In the genomic region with DNA sequence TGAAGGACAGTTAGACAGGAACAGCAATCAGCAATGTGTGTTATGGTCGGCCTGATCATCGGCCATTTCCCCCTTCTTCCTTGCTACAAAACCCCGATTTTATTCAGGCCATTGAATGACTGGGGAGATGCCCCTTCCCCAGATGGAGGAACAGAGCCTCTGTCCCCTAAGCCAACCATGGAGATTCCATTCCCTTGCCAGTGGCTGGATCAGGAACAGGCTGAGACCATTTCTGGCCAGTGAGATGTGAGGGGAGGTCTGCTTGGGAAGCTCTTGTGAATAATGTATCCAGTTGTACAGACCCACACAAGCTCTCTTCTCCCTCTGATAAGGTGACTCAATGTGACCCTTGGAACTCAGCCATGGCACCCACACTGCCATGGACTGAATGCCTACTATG, we compare ENCODE assay signal across 15 cellular contexts. TPM values are rescaled to one million over a fixed set of nuclear protein-coding genes. Genes with fewer than 3 reads are reported as not detected.
DNase-seq lines count a peak whose midpoint lies in the region; ATAC-seq and TF ChIP-seq lines count a peak whose summit lies in the region.
"Had no signal": no experiment of that assay in that cellular context is flagged by ENCODE, and none has a peak within 500 bp of the region (broad histone marks: within the 10 kb centered on the region; RNA-seq: fewer than 3 reads in every experiment).

No MANE protein-coding gene starts in this region.

- no peak for ATAC-seq in stimulated activated naive CD8-positive, alpha-beta T cell treated with anti-CD3 and anti-CD28 coated beads, Interleukin-15, Interleukin-2, amounts not matched to agents 100 U/mL and 50 U/mL, for 24 hours

- H4K20me1 ChIP-seq in GM23248 (ENCODE audit: insufficient read depth) = no peaks in the 10 kb centered on the region

- H2BK120ac ChIP-seq in mesendoderm (ENCODE audit: low read depth, low read length) = no peak overlapping the region

- WGBS in GM23248 (ENCODE audit: low coverage in 1 of 2, low lambda C conversion rate in 2 of 2, missing lambda C conversion rate in 2 of 2), 2 experiments = 93 to 96% methylated on average over 3 of the region's 3 CpGs
- no CpG with 5 or more reads among the region's 3 CpGs for WGBS in mesendoderm (ENCODE audit: extremely low coverage, insufficient coverage, low lambda C conversion rate)

- H3K56ac ChIP-seq in mesendoderm (ENCODE audit: low read length) = peak overlapping the region; percentile 31

- H3K79me1 ChIP-seq in mesendoderm (ENCODE audit: low read length) = no peaks in the 10 kb centered on the region

- H3K4me1 ChIP-seq in GM23248 (ENCODE audit: insufficient read depth) (peaks cover 68% of the 10 kb centered on the region), breast epithelium (peaks cover 32 to 40% of the 10 kb centered on the region in 2 donors), mesendoderm (ENCODE audit: control insufficient read depth, low read depth, low read length) (peaks cover 11% of the 10 kb centered on the region)

- TF ChIP-seq CTCF in breast epithelium (IDR thresholded peaks at IDR 0.05) = no peak

- peak; percentile 19 for DNase-seq in GM23248
- no peak for DNase-seq in breast epithelium (ENCODE audit: low spot score in 2 of 2)
- no peak for DNase-seq in mesendoderm
- DNase-seq in substantia nigra (lab: John Stamatoyannopoulos, UW) = no peak
- DNase-seq in AML-193 (lab: John Stamatoyannopoulos, UW) = no peak
- DNase-seq in stimulated activated naive CD8-positive, alpha-beta T cell treated with anti-CD3 and anti-CD28 coated beads, Interleukin-15, Interleukin-2, amounts not matched to agents 100 U/mL and 50 U/mL, for 24 hours = no peak
- no peak for DNase-seq in NCI-H1930 (lab: John Stamatoyannopoulos, UW)
- DNase-seq in DMS79 treated with DMSO at 0.1 percent for 48 hours (lab: John Stamatoyannopoulos, UW) = no peak
- DNase-seq: activated CD4-positive, alpha-beta memory T cell treated with anti-CD3 and anti-CD28 coated beads for 36 hours; activated naive CD4-positive, alpha-beta T cell treated with anti-CD3 and anti-CD28 coated beads, Interleukin-2, amount 50 U/mL, for 16 hours; activated T-cell treated with anti-CD3 and anti-CD28 coated beads, Interleukin-2, amount 50 U/mL, for 1 hour; midbrain; NCI-H187 treated with DMSO at 0.1 percent for 48 hours; small intestine had no signal

- intact Hi-C loops in breast epithelium (cut with DNase I; ENCODE audit: low total_unique reads) = no loop called here

- no peak overlapping the region for H4K8ac ChIP-seq in mesendoderm (ENCODE audit: low read depth, low read length)

- H4K5ac ChIP-seq in mesendoderm (ENCODE audit: low read length) = no peak overlapping the region

- no peak for TF ChIP-seq POLR2A in breast epithelium (IDR thresholded peaks at IDR 0.05)

- no peak overlapping the region for H2BK5ac ChIP-seq in mesendoderm (ENCODE audit: low read length)

- no peak overlapping the region for H3K27ac ChIP-seq in GM23248
- peak overlapping the region; percentile 97 to 99 for H3K27ac ChIP-seq in breast epithelium
- H3K27ac ChIP-seq in mesendoderm (ENCODE audit: low read depth, low read length) = no peak overlapping the region
- peak overlapping the region; percentile 98 for H3K27ac ChIP-seq in substantia nigra (ENCODE audit: low read depth, low read length, poor library complexity, severe bottlenecking)
- H3K27ac ChIP-seq: VCaP had no signal

- H3K4me3 ChIP-seq in GM23248 = no peak overlapping the region
- peak overlapping the region in 2 of 3 donors; percentile 16 to 96 for H3K4me3 ChIP-seq in breast epithelium
- no peak overlapping the region for H3K4me3 ChIP-seq in mesendoderm (ENCODE audit: low read length)

- peaks cover 97% of the 10 kb centered on the region for H3K79me2 ChIP-seq in GM23248 (ENCODE audit: insufficient read depth)
- H3K79me2 ChIP-seq in mesendoderm (ENCODE audit: control insufficient read depth, insufficient read depth, low read length) = no peaks in the 10 kb centered on the region

- H3K4me2 ChIP-seq in GM23248 (ENCODE audit: unreplicated experiment) (no peak overlapping the region), mesendoderm (ENCODE audit: low read length) (no peak overlapping the region)

- no peaks in the 10 kb centered on the region for H3K9me2 ChIP-seq in GM23248 (ENCODE audit: insufficient read depth)

- H3K9me3 ChIP-seq in GM23248 (ENCODE audit: low read depth) = no peaks in the 10 kb centered on the region
- no peaks in the 10 kb centered on the region for H3K9me3 ChIP-seq in breast epithelium

- H3K23ac ChIP-seq in mesendoderm (ENCODE audit: low read length) = no peak overlapping the region

- H3K18ac ChIP-seq in mesendoderm (ENCODE audit: low read length) = no peak overlapping the region

- H2AK5ac ChIP-seq in mesendoderm (ENCODE audit: low read length) = no peak overlapping the region

- in situ Hi-C loops in GM23248 (cut with MboI) = no loop called here

- H3K36me3 ChIP-seq in GM23248 (ENCODE audit: low read depth) (peaks cover 22% of the 10 kb centered on the region), breast epithelium (no peaks in the 10 kb centered on the region), mesendoderm (ENCODE audit: control insufficient read depth, insufficient read depth, low read length) (no peaks in the 10 kb centered on the region)

- no peak overlapping the region for H3K9ac ChIP-seq in GM23248
- no peak overlapping the region for H3K9ac ChIP-seq in mesendoderm (ENCODE audit: low read length)

- no peak overlapping the region for H2BK15ac ChIP-seq in mesendoderm (replicated peaks; ENCODE audit: low read depth)

- H3K27me3 ChIP-seq in GM23248 (replicated peaks; ENCODE audit: insufficient read depth) (no peaks in the 10 kb centered on the region), breast epithelium (no peaks in the 10 kb centered on the region), mesendoderm (ENCODE audit: insufficient read depth, low read length, poor library complexity) (no peaks in the 10 kb centered on the region)

- H2AFZ ChIP-seq in GM23248 = no peak overlapping the region

- no peak overlapping the region for H3K4ac ChIP-seq in mesendoderm (ENCODE audit: low read depth, low read length)

- peaks cover 52% of the 10 kb centered on the region for H3F3A ChIP-seq in GM23248 (ENCODE audit: insufficient read depth)

RNA-seq across cellular contexts. Expression of gene CSRP1, which starts 7.7 kb away (rescaled TPM):
- 1,160 and 1,256 TPM in 2 replicates for total RNA-seq in GM23248 (2014; rRNA removed; shearing (Covaris generic))
- 510 and 529 TPM in 2 replicates for polyA plus RNA-seq in GM23248 (2016; fragmentation: Nextera tagmentation; extraction: Ambion mirVana)
- 1,000 to 10,000 TPM in 1 of 3 donors, 100 to 1,000 TPM in 2; 186 to 1,491 (median 767) TPM for total RNA-seq in breast epithelium
- polyA plus RNA-seq in mesendoderm (2013, experiment 1 of 2) = 54.9 TPM
- polyA plus RNA-seq in mesendoderm (2013, experiment 2 of 2) = 61.7 TPM

RNA-seq across cellular contexts. Expression of gene PHLDA3, which starts 30.2 kb away (rescaled TPM):
- total RNA-seq in GM23248 (2014; rRNA removed; shearing (Covaris generic)) = 148 and 162 TPM in 2 replicates
- polyA plus RNA-seq in GM23248 (2016; fragmentation: Nextera tagmentation; extraction: Ambion mirVana) = 112 and 117 TPM in 2 replicates
- 100 to 1,000 TPM in 1 of 3 donors, 10 to 100 TPM in 2; 65.7 to 116 (median 92.7) TPM for total RNA-seq in breast epithelium
- polyA plus RNA-seq in mesendoderm (2013, experiment 1 of 2) = 6.4 TPM
- polyA plus RNA-seq in mesendoderm (2013, experiment 2 of 2) = 6.0 TPM

RNA-seq across cellular contexts. Expression of gene NAV1, which starts 39.7 kb away (rescaled TPM):
- total RNA-seq in GM23248 (2014; rRNA removed; shearing (Covaris generic)) = 79.0 and 81.8 TPM in 2 replicates
- polyA plus RNA-seq in GM23248 (2016; fragmentation: Nextera tagmentation; extraction: Ambion mirVana) = 74.7 and 75.6 TPM in 2 replicates
- total RNA-seq in breast epithelium = 10 to 100 TPM; 11.3 to 31.5 (median 22.7) TPM
- polyA plus RNA-seq in mesendoderm (2013, experiment 1 of 2) = 8.1 TPM
- 8.5 TPM for polyA plus RNA-seq in mesendoderm (2013, experiment 2 of 2)

Comparison
In these comparisons a context has a peak if more than half of its experiments do, and no peak if none do; other contexts are left out.
1. H3K27ac ChIP-seq: peak in breast epithelium (2 of 2) and substantia nigra (single experiment); none in GM23248 (single experiment) and mesendoderm (single experiment).
2. H3K4me3 ChIP-seq: peak in breast epithelium (2 of 3); none in GM23248 (single experiment) and mesendoderm (single experiment).